ENCODE assay signal across 2 cellular contexts in the genomic region with DNA sequence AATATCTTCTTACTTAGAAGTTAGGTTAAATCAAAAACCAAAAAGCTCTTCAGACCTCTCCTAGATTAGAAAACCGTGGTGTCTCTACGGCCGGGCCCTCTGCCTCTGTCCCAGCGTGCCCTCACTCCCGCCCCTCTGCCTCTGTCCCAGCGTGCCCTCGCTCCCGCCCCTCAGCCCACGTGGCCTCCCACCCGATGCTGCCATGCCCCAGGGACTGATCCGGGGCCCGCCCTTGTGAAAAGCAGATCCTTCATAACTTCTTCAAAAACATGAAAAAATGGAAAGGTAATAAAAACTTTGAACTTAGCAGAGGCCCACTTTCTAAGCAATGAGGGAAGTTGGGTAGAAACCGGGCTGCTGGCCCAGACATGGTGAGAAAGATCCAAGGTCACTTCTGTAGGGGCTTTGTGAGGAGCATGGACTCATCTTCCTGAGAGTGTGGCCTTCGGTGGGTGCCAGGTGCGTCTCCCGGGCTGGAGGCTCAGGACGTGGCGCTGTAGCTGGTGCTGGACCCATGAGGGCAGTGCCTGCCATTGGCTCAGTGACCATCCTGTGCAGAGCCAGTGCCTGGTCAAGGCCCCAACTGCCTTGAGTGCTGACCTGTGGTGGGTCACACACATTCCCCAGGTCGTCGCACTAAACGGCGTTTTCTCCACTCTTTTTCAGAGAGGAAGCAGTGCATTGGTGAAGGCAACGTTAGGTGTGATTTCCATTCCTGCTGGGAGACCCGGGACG.
TF ChIP-seq lines count a peak whose summit lies in the region.

No MANE protein-coding gene starts in this region.

TF ChIP-seq in HEK293T, 16 proteins besides CTCF, POLR2A, EP300 and RAD21:
- 0 out of 2 replicates have a peak, but pooled peaks have one; percentile 22 for TF ChIP-seq L3MBTL2 (conservative IDR thresholded peaks at IDR 0.05)
- TF ChIP-seq TARDBP (IDR thresholded peaks at IDR 0.05): no peak
- TF ChIP-seq ELF4 (IDR thresholded peaks at IDR 0.05): no peak
TF ChIP-seq in HEK293T: peak in this region for 1.

TF ChIP-seq in H1, 55 proteins besides CTCF, POLR2A, EP300 and RAD21:
- TF ChIP-seq POU5F1 (IDR thresholded peaks at IDR 0.05; ENCODE audit: low read depth, low read length) (no peak), HDAC6 (IDR thresholded peaks at IDR 0.05; ENCODE audit: low read depth, low read length) (no peak), POLR2AphosphoS5 (IDR thresholded peaks at IDR 0.05; ENCODE audit: low read depth, low read length) (no peak), KDM1A (IDR thresholded peaks at IDR 0.05; ENCODE audit: borderline replicate concordance, low read length) (no peak), RXRA (IDR thresholded peaks at IDR 0.05; ENCODE audit: insufficient read depth, low read depth, low read length) (no peak), SIRT6 (IDR thresholded peaks at IDR 0.05; ENCODE audit: low read length) (no peak), CBX8 (IDR thresholded peaks at IDR 0.05; ENCODE audit: borderline replicate concordance, low read depth, low read length) (no peak), YY1 (IDR thresholded peaks at IDR 0.05; ENCODE audit: low read depth, low read length) (no peak), HDAC2 (IDR thresholded peaks at IDR 0.05; ENCODE audit: borderline replicate concordance in 1 of 2, low read depth in 2 of 2, low read length in 2 of 2) (no peak), CTBP2 (IDR thresholded peaks at IDR 0.05; ENCODE audit: borderline replicate concordance, insufficient read depth, insufficient read length, low read length) (no peak)
- TF ChIP-seq, protein P1, sequence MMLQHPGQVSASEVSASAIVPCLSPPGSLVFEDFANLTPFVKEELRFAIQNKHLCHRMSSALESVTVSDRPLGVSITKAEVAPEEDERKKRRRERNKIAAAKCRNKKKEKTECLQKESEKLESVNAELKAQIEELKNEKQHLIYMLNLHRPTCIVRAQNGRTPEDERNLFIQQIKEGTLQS (IDR thresholded peaks at IDR 0.05; ENCODE audit: insufficient read depth, low read depth, low read length): no peak
TF ChIP-seq in H1: peak in this region for 0.
